ENCODE assay signal across 1 cellular context in the genomic region with DNA sequence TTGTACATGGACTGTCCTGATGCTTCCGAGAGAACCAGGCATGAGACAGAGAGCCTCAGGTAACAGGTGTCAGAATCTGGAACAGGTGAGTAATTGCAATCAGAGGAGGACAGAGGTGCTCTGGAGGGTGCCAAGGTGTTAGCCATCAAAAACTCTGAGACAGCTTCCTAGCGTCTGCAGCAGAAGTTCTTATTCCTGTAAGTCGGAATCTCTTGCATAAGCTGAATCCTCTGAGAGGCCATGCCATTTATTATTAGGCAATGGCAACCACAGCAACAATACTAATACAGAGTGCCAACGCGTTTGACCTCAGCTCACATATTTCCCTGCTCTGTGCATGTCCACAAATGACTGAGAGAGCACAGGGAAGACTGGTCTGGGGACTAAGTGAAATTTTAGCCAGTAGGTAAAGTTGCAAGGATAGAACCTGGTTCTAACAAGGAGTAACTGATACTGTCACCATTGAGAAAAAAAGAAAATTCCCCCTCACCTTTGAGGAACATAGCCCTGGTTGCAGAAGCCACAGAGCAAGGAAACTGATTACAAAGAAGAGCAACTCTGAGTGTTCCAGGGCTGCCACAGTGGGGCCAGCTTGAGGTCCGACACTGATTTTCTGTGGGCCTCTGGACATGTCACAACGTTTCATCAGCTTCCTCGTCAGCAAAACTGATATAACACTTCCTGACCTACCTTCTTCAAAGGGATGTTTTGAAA.
A peak's percentile ranks its signal among the peaks of the same experiment; 100 is the strongest.
TF ChIP-seq lines count a peak whose summit lies in the region.

No MANE protein-coding gene starts in this region.

TF ChIP-seq in HepG2, 621 proteins besides CTCF, POLR2A, EP300 and RAD21 (continued from another document and continues in another):
- TF ChIP-seq ZNF234 (CRISPR knock-in tag; conservative IDR thresholded peaks at IDR 0.05) (no peak), SP5 (CRISPR knock-in tag; IDR thresholded peaks at IDR 0.05; ENCODE audit: borderline replicate concordance, low read depth) (no peak), ZNF3 (CRISPR knock-in tag; IDR thresholded peaks at IDR 0.05) (peak; percentile 92), ZNF496 (CRISPR knock-in tag; IDR thresholded peaks at IDR 0.05; ENCODE audit: insufficient replicate concordance) (no peak), NFE2L1 (CRISPR knock-in tag; IDR thresholded peaks at IDR 0.05; ENCODE audit: borderline replicate concordance) (no peak), TP53 (CRISPR knock-in tag; conservative IDR thresholded peaks at IDR 0.05) (no peak), ZNF556 (CRISPR knock-in tag; IDR thresholded peaks at IDR 0.05; ENCODE audit: borderline replicate concordance) (0 out of 2 replicates have a peak, but pooled peaks have one; percentile 36), MXD4 (CRISPR knock-in tag; IDR thresholded peaks at IDR 0.05) (peak; percentile 33; the same call in 1 of the 2 replicates), ZNF350 (CRISPR knock-in tag; IDR thresholded peaks at IDR 0.05; ENCODE audit: borderline replicate concordance, low read depth) (peak; percentile 73; the same call in 1 of the 2 replicates), MEIS1 (CRISPR knock-in tag; IDR thresholded peaks at IDR 0.05; ENCODE audit: borderline replicate concordance) (peak; percentile 66; the same call in 1 of the 2 replicates), AGO1 (IDR thresholded peaks at IDR 0.05; ENCODE audit: low read depth, low read length, poor library complexity, severe bottlenecking) (no peak), ZMYM3 (CRISPR knock-in tag; IDR thresholded peaks at IDR 0.05) (peak; percentile 57; the same call in 1 of the 2 replicates), HOXA7 (CRISPR knock-in tag; IDR thresholded peaks at IDR 0.05) (no peak), NFRKB (IDR thresholded peaks at IDR 0.05) (no peak)
- TF ChIP-seq, protein P1, sequence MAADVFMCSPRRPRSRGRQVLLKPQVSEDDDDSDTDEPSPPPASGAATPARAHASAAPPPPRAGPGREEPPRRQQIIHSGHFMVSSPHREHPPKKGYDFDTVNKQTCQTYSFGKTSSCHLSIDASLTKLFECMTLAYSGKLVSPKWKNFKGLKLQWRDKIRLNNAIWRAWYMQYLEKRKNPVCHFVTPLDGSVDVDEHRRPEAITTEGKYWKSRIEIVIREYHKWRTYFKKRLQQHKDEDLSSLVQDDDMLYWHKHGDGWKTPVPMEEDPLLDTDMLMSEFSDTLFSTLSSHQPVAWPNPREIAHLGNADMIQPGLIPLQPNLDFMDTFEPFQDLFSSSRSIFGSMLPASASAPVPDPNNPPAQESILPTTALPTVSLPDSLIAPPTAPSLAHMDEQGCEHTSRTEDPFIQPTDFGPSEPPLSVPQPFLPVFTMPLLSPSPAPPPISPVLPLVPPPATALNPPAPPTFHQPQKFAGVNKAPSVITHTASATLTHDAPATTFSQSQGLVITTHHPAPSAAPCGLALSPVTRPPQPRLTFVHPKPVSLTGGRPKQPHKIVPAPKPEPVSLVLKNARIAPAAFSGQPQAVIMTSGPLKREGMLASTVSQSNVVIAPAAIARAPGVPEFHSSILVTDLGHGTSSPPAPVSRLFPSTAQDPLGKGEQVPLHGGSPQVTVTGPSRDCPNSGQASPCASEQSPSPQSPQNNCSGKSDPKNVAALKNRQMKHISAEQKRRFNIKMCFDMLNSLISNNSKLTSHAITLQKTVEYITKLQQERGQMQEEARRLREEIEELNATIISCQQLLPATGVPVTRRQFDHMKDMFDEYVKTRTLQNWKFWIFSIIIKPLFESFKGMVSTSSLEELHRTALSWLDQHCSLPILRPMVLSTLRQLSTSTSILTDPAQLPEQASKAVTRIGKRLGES (CRISPR knock-in tag; IDR thresholded peaks at IDR 0.05; ENCODE audit: borderline replicate concordance), result no peak
- TF ChIP-seq, protein P2, sequence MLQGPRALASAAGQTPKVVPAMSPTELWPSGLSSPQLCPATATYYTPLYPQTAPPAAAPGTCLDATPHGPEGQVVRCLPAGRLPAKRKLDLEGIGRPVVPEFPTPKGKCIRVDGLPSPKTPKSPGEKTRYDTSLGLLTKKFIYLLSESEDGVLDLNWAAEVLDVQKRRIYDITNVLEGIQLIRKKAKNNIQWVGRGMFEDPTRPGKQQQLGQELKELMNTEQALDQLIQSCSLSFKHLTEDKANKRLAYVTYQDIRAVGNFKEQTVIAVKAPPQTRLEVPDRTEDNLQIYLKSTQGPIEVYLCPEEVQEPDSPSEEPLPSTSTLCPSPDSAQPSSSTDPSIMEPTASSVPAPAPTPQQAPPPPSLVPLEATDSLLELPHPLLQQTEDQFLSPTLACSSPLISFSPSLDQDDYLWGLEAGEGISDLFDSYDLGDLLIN (CRISPR knock-in tag; IDR thresholded peaks at IDR 0.05; ENCODE audit: borderline replicate concordance), result no peak
- TF ChIP-seq, protein P3, sequence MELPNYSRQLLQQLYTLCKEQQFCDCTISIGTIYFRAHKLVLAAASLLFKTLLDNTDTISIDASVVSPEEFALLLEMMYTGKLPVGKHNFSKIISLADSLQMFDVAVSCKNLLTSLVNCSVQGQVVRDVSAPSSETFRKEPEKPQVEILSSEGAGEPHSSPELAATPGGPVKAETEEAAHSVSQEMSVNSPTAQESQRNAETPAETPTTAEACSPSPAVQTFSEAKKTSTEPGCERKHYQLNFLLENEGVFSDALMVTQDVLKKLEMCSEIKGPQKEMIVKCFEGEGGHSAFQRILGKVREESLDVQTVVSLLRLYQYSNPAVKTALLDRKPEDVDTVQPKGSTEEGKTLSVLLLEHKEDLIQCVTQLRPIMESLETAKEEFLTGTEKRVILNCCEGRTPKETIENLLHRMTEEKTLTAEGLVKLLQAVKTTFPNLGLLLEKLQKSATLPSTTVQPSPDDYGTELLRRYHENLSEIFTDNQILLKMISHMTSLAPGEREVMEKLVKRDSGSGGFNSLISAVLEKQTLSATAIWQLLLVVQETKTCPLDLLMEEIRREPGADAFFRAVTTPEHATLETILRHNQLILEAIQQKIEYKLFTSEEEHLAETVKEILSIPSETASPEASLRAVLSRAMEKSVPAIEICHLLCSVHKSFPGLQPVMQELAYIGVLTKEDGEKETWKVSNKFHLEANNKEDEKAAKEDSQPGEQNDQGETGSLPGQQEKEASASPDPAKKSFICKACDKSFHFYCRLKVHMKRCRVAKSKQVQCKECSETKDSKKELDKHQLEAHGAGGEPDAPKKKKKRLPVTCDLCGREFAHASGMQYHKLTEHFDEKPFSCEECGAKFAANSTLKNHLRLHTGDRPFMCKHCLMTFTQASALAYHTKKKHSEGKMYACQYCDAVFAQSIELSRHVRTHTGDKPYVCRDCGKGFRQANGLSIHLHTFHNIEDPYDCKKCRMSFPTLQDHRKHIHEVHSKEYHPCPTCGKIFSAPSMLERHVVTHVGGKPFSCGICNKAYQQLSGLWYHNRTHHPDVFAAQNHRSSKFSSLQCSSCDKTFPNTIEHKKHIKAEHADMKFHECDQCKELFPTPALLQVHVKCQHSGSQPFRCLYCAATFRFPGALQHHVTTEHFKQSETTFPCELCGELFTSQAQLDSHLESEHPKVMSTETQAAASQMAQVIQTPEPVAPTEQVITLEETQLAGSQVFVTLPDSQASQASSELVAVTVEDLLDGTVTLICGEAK (IDR thresholded peaks at IDR 0.05), result no peak
- TF ChIP-seq, protein P3 (CRISPR knock-in tag; IDR thresholded peaks at IDR 0.05), result no peak
- TF ChIP-seq, protein P4, sequence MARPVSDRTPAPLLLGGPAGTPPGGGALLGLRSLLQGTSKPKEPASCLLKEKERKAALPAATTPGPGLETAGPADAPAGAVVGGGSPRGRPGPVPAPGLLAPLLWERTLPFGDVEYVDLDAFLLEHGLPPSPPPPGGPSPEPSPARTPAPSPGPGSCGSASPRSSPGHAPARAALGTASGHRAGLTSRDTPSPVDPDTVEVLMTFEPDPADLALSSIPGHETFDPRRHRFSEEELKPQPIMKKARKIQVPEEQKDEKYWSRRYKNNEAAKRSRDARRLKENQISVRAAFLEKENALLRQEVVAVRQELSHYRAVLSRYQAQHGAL (CRISPR knock-in tag; IDR thresholded peaks at IDR 0.05; ENCODE audit: not compliant biosample characterization), result no peak
- TF ChIP-seq, protein P5, sequence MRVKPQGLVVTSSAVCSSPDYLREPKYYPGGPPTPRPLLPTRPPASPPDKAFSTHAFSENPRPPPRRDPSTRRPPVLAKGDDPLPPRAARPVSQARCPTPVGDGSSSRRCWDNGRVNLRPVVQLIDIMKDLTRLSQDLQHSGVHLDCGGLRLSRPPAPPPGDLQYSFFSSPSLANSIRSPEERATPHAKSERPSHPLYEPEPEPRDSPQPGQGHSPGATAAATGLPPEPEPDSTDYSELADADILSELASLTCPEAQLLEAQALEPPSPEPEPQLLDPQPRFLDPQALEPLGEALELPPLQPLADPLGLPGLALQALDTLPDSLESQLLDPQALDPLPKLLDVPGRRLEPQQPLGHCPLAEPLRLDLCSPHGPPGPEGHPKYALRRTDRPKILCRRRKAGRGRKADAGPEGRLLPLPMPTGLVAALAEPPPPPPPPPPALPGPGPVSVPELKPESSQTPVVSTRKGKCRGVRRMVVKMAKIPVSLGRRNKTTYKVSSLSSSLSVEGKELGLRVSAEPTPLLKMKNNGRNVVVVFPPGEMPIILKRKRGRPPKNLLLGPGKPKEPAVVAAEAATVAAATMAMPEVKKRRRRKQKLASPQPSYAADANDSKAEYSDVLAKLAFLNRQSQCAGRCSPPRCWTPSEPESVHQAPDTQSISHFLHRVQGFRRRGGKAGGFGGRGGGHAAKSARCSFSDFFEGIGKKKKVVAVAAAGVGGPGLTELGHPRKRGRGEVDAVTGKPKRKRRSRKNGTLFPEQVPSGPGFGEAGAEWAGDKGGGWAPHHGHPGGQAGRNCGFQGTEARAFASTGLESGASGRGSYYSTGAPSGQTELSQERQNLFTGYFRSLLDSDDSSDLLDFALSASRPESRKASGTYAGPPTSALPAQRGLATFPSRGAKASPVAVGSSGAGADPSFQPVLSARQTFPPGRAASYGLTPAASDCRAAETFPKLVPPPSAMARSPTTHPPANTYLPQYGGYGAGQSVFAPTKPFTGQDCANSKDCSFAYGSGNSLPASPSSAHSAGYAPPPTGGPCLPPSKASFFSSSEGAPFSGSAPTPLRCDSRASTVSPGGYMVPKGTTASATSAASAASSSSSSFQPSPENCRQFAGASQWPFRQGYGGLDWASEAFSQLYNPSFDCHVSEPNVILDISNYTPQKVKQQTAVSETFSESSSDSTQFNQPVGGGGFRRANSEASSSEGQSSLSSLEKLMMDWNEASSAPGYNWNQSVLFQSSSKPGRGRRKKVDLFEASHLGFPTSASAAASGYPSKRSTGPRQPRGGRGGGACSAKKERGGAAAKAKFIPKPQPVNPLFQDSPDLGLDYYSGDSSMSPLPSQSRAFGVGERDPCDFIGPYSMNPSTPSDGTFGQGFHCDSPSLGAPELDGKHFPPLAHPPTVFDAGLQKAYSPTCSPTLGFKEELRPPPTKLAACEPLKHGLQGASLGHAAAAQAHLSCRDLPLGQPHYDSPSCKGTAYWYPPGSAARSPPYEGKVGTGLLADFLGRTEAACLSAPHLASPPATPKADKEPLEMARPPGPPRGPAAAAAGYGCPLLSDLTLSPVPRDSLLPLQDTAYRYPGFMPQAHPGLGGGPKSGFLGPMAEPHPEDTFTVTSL (CRISPR knock-in tag; IDR thresholded peaks at IDR 0.05; ENCODE audit: borderline replicate concordance), result no peak
- TF ChIP-seq, protein P6, sequence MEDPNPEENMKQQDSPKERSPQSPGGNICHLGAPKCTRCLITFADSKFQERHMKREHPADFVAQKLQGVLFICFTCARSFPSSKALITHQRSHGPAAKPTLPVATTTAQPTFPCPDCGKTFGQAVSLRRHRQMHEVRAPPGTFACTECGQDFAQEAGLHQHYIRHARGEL (CRISPR knock-in tag; IDR thresholded peaks at IDR 0.05), result no peak
- TF ChIP-seq, protein P7, sequence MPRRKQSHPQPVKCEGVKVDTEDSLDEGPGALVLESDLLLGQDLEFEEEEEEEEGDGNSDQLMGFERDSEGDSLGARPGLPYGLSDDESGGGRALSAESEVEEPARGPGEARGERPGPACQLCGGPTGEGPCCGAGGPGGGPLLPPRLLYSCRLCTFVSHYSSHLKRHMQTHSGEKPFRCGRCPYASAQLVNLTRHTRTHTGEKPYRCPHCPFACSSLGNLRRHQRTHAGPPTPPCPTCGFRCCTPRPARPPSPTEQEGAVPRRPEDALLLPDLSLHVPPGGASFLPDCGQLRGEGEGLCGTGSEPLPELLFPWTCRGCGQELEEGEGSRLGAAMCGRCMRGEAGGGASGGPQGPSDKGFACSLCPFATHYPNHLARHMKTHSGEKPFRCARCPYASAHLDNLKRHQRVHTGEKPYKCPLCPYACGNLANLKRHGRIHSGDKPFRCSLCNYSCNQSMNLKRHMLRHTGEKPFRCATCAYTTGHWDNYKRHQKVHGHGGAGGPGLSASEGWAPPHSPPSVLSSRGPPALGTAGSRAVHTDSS (CRISPR knock-in tag; conservative IDR thresholded peaks at IDR 0.05), result no peak
